In genomic region chr6:121920616-121921015, GRCh38 we compare ENCODE assay signal across 1 cellular context.
TF ChIP-seq lines count a peak whose summit lies in the region.

No MANE protein-coding gene starts in this region.

TF ChIP-seq in HCT116, 20 proteins besides CTCF, POLR2A, EP300 and RAD21 (continued from another document):
- no peak for TF ChIP-seq EGR1 (IDR thresholded peaks at IDR 0.05; ENCODE audit: low read depth)
- no peak for TF ChIP-seq ZBTB33 (IDR thresholded peaks at IDR 0.05; ENCODE audit: extremely low read depth, insufficient replicate concordance, low read length)
- TF ChIP-seq FOSL1 (IDR thresholded peaks at IDR 0.05; ENCODE audit: low read depth) = no peak
- TF ChIP-seq MAX (IDR thresholded peaks at IDR 0.05) = no peak
- TF ChIP-seq CEBPB (IDR thresholded peaks at IDR 0.05; ENCODE audit: low read depth) = no peak
- no peak for TF ChIP-seq CBX3 (IDR thresholded peaks at IDR 0.05; ENCODE audit: low read depth)
- no peak for TF ChIP-seq TCF7L2 (IDR thresholded peaks at IDR 0.05; ENCODE audit: borderline replicate concordance, extremely low read depth, insufficient read depth, insufficient read length)
- no peak for TF ChIP-seq REST (IDR thresholded peaks at IDR 0.05; ENCODE audit: low read depth)
- no peak for TF ChIP-seq YY1 (IDR thresholded peaks at IDR 0.05; ENCODE audit: extremely low read depth, insufficient replicate concordance, low read depth, low read length)
- TF ChIP-seq SIN3A (IDR thresholded peaks at IDR 0.05; ENCODE audit: low read depth) = no peak
- no peak for TF ChIP-seq JUND (IDR thresholded peaks at IDR 0.05)
TF ChIP-seq in HCT116: peak in this region for 0.
